8 cellular contexts compared by ENCODE assay signal in the genomic region with DNA sequence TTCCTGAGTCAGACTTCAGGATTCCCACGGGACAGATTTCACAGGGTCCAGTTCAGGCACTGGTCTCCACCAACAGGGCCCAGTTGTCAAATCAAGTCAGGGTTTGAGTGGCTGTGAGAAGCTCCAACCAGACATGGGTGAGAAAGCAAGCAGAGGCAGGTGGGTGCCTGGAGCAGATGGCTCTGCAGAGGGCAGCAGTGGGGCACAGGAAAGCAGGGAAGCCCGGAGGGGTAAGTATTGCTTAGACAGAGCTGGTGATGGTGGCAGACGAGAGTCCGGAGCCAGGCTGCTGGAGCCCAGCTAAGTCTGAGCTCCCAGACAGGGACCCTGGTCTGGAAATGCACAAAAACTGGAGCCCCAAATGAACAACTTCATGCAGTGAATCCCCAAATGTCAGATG. TPM values are rescaled to one million over a fixed set of nuclear protein-coding genes. Genes with fewer than 3 reads are reported as not detected.
DNase-seq lines count a peak whose midpoint lies in the region; ATAC-seq and TF ChIP-seq lines count a peak whose summit lies in the region.

No MANE protein-coding gene starts in this region.

- H3K27ac Mint-ChIP-seq in activated CD8-positive, alpha-beta T cell treated with anti-CD3 and anti-CD28 coated beads for 36 hours, result no peak overlapping the region

- H3K4me3 Mint-ChIP-seq in activated CD8-positive, alpha-beta T cell treated with anti-CD3 and anti-CD28 coated beads for 36 hours, result no peak overlapping the region

- no peak for ATAC-seq in activated CD8-positive, alpha-beta T cell treated with anti-CD3 and anti-CD28 coated beads for 36 hours
- ATAC-seq in GM18517 (IDR thresholded peaks at IDR 0.05; ENCODE audit: unreplicated experiment) (no peak), HG02588 (IDR thresholded peaks at IDR 0.05; ENCODE audit: unreplicated experiment) (no peak)

- CTCF ChIA-PET in activated CD8-positive, alpha-beta T cell treated with anti-CD3 and anti-CD28 coated beads for 36 hours (lab: Charles Lee), result interaction anchor here (0.7 to 1.6 kb wide), 13 partner anchors 12 to 328 kb away, joined by 3 to 7 read pairs (median 4); no protein-coding TSS in a partner anchor

- H3K4me3 ChIP-seq in Jurkat, Clone E6-1 (ENCODE audit: low read length), result no peak overlapping the region
- H3K4me3 ChIP-seq in kidney epithelial cell (ENCODE audit: low read depth, low read length), result no peak overlapping the region

- no peaks in the 10 kb centered on the region for H3K27me3 ChIP-seq in kidney epithelial cell (ENCODE audit: control insufficient read depth, insufficient read depth, low read length)

- intact Hi-C loops in activated CD8-positive, alpha-beta T cell treated with anti-CD3 and anti-CD28 coated beads for 36 hours (cut with micrococcal nuclease), result no loop called here

- no peaks in the 10 kb centered on the region for H3K36me3 ChIP-seq in kidney epithelial cell (ENCODE audit: control insufficient read depth, insufficient read depth, low read length)

- H3K27me3 Mint-ChIP-seq in activated CD8-positive, alpha-beta T cell treated with anti-CD3 and anti-CD28 coated beads for 36 hours, result no peaks in the 10 kb centered on the region

- H3K9me3 Mint-ChIP-seq in activated CD8-positive, alpha-beta T cell treated with anti-CD3 and anti-CD28 coated beads for 36 hours, result no peaks in the 10 kb centered on the region

- POLR2A ChIA-PET in activated CD8-positive, alpha-beta T cell treated with anti-CD3 and anti-CD28 coated beads for 36 hours (lab: Charles Lee), result no interaction called here

- peak; percentile 29 for TF ChIP-seq CTCF in activated CD8-positive, alpha-beta T cell treated with anti-CD3 and anti-CD28 coated beads for 36 hours (IDR thresholded peaks at IDR 0.05)
- TF ChIP-seq CTCF in kidney epithelial cell (IDR thresholded peaks at IDR 0.05; ENCODE audit: insufficient read depth, low read length, poor library complexity, severe bottlenecking), result peak; percentile 46

- H3K36me3 Mint-ChIP-seq in activated CD8-positive, alpha-beta T cell treated with anti-CD3 and anti-CD28 coated beads for 36 hours (ENCODE audit: low read depth), result peaks cover 2% of the 10 kb centered on the region

- peak; percentile 67 for DNase-seq in DMS53 (lab: John Stamatoyannopoulos, UW)
- peak; percentile 74 for DNase-seq in Jurkat, Clone E6-1 (ENCODE audit: low read depth, low spot score)
- DNase-seq in activated CD8-positive, alpha-beta T cell treated with anti-CD3 and anti-CD28 coated beads for 36 hours, result peak; percentile 62
- DNase-seq in kidney epithelial cell (ENCODE audit: low read depth), result no peak
- no peak for DNase-seq in dedifferentiated amniotic fluid mesenchymal stem cell (ENCODE audit: extremely low spot score)
- DNase-seq in activated CD4-positive, CD25-positive, alpha-beta regulatory T cell treated with anti-CD3 and anti-CD28 coated beads, Interleukin-2, amount 50 U/mL, for 72 hours, result no peak

- H3K4me1 Mint-ChIP-seq in activated CD8-positive, alpha-beta T cell treated with anti-CD3 and anti-CD28 coated beads for 36 hours (ENCODE audit: low read depth), result peaks cover 25% of the 10 kb centered on the region

RNA-seq across cellular contexts. Expression of a gene that starts 40.4 kb away (rescaled TPM):
- 13.9 TPM for polyA plus RNA-seq in Jurkat, Clone E6-1 (2012; ENCODE audit: insufficient read depth, insufficient read length)
- total RNA-seq in activated CD8-positive, alpha-beta T cell treated with anti-CD3 and anti-CD28 coated beads for 36 hours, result 1 to 10 TPM; 3.0 to 3.9 TPM
- total RNA-seq in kidney epithelial cell, result 2.9 and 3.2 TPM in 2 replicates

Comparison
In these comparisons a context has a peak if more than half of its experiments do, and no peak if none do; other contexts are left out.
1. DNase-seq: peak in DMS53 (single experiment), Jurkat, Clone E6-1 (single experiment) and activated CD8-positive, alpha-beta T cell treated with anti-CD3 and anti-CD28 coated beads for 36 hours (single experiment); none in kidney epithelial cell (single experiment), dedifferentiated amniotic fluid mesenchymal stem cell (single experiment) and activated CD4-positive, CD25-positive, alpha-beta regulatory T cell treated with anti-CD3 and anti-CD28 coated beads, Interleukin-2, amount 50 U/mL, for 72 hours (single experiment).